Comparison of ENCODE assay signal across 8 cellular contexts in the genomic region with DNA sequence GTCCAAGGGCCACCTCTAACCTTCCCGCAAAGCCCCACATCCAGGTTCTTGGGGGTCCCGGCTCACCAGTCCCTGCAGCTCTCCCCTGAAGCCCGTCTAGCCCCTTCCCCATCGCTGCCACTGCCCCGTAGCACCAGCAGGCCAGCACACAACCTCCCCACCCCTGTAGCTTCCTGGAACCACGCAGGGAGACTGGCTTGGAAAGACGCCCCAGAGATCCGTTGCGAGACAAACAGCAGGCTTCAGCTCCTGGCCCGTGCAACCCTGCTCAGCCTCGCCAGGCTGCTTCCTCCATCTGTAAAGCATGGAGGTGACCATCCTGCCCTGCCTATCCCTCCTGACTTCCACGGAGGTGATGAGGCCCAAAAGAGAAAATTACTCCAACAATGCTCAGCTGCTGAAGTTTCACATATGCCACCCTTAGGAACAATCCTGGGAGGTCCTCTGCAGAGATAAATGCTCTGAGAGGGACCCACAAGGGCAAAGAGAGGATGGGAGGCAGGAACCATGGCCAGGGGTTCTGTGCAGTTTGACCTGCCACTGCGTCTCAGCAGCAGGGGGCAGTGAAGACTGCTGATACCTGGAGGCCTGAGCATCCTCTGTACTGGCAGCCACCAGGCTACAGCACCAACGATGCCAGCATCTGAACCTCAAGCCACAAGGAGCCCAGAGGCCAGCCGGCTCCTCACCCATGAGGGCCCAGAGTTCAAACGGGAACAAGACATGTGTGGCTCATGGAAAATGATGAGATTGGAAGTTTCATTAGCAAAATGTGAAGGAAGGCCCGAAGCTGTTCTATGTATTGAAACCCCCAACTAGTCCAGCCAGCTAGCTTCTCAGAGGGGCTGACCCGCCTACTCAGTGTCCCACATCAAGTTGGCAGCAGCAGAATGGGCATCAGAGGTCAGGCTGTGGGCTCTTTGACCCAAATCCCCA. TPM values are rescaled to one million over a fixed set of nuclear protein-coding genes. Genes with fewer than 3 reads are reported as not detected.
A peak's percentile ranks its signal among the peaks of the same experiment; 100 is the strongest.
DNase-seq lines count a peak whose midpoint lies in the region; ATAC-seq and TF ChIP-seq lines count a peak whose summit lies in the region.

No MANE protein-coding gene starts in this region.

- BruUV-seq in PC-9 (replicated peaks; lab: Mats Ljungman, UMichigan), result no TSS peak

- H3K36me3 ChIP-seq in right lobe of liver, result no peaks in the 10 kb centered on the region
- no peaks in the 10 kb centered on the region for H3K36me3 ChIP-seq in PC-9 (ENCODE audit: low read depth)

- H3K4me1 ChIP-seq in right lobe of liver (peaks cover 0 to 22% (median 8%) of the 10 kb centered on the region in 4 donors), PC-9 (replicated peaks; ENCODE audit: insufficient read depth) (peaks cover 16% of the 10 kb centered on the region)

- no peak overlapping the region for H3K4me3 Mint-ChIP-seq in activated T-cell treated with anti-CD3 and anti-CD28 coated beads, Interleukin-2, amount 50 U/mL, for 72 hours

- CTCF ChIA-PET in PC-9 (lab: Charles Lee), result no interaction called here

- peaks cover 57% of the 10 kb centered on the region for H3K4me1 Mint-ChIP-seq in activated T-cell treated with anti-CD3 and anti-CD28 coated beads, Interleukin-2, amount 50 U/mL, for 72 hours (ENCODE audit: low read depth)

- H3K9me3 Mint-ChIP-seq in activated T-cell treated with anti-CD3 and anti-CD28 coated beads, Interleukin-2, amount 50 U/mL, for 72 hours, result no peaks in the 10 kb centered on the region

- H2AFZ ChIP-seq in PC-9, result no peak overlapping the region

- peaks cover 0 to 3% of the 10 kb centered on the region in 2 donors for H3K36me3 Mint-ChIP-seq in activated T-cell treated with anti-CD3 and anti-CD28 coated beads, Interleukin-2, amount 50 U/mL, for 72 hours (ENCODE audit: insufficient read depth in 2 of 2)

- no peak for TF ChIP-seq POLR2A in right lobe of liver (IDR thresholded peaks at IDR 0.05)

- TF ChIP-seq CTCF in right lobe of liver (IDR thresholded peaks at IDR 0.05) (peak; percentile 15 to 32 (median 18)), PC-9 (conservative IDR thresholded peaks at IDR 0.05) (no peak; the same call in 1 of the 2 replicates)

- peak; percentile 63 for DNase-seq in 8988T
- peak; percentile 10 for DNase-seq in HT-29 (ENCODE audit: low spot score)
- DNase-seq in activated T-cell treated with anti-CD3 and anti-CD28 coated beads, Interleukin-2, amount 50 U/mL, for 72 hours, result peak; percentile 44 to 49
- DNase-seq in right lobe of liver, result no peak
- no peak for DNase-seq in NCI-H1417 treated with DMSO at 0.1 percent for 48 hours (lab: John Stamatoyannopoulos, UW)
- no peak for DNase-seq in NCI-H1930 (lab: John Stamatoyannopoulos, UW)
- no peak for DNase-seq in PC-9

- H3K9me3 ChIP-seq in right lobe of liver (no peaks in the 10 kb centered on the region), PC-9 (ENCODE audit: insufficient read depth, low read depth) (no peaks in the 10 kb centered on the region)

- 53% methylated on average over 11 of the region's 18 CpGs for WGBS in right lobe of liver (ENCODE audit: insufficient coverage, low coverage, low lambda C conversion rate, missing lambda C conversion rate)

- H3K27ac ChIP-seq in right lobe of liver (no peak overlapping the region), PC-9 (no peak overlapping the region)

- H3K4me2 ChIP-seq in PC-9, result no peak overlapping the region

- H3K27ac Mint-ChIP-seq in activated T-cell treated with anti-CD3 and anti-CD28 coated beads, Interleukin-2, amount 50 U/mL, for 72 hours, result peak overlapping the region; percentile 78

- peak; percentile 56 to 61 for ATAC-seq in activated T-cell treated with anti-CD3 and anti-CD28 coated beads, Interleukin-2, amount 50 U/mL, for 72 hours (replicated peaks in 1 of 2)
- ATAC-seq in right lobe of liver (peak; percentile 21 to 44 (median 34)), HG02970 (IDR thresholded peaks at IDR 0.05; ENCODE audit: low FRiP score, unreplicated experiment) (no peak)

- H4K20me1 ChIP-seq in PC-9 (ENCODE audit: insufficient read depth), result peaks cover 12% of the 10 kb centered on the region

- no peaks in the 10 kb centered on the region for H3K9me2 ChIP-seq in PC-9 (ENCODE audit: insufficient read depth)

- H3K4me3 ChIP-seq in right lobe of liver (no peak overlapping the region), PC-9 (no peak overlapping the region)

- H3K79me2 ChIP-seq in PC-9 (ENCODE audit: low read depth), result peaks cover 67% of the 10 kb centered on the region

- intact Hi-C loops in right lobe of liver (cut with DNase I) (no loop called here), PC-9 (cut with micrococcal nuclease; ENCODE audit: unreplicated experiment) (no loop called here)

- POLR2A ChIA-PET in PC-9 (lab: Charles Lee; ENCODE audit: unreplicated experiment), result no interaction called here

- H3F3A ChIP-seq in PC-9 (ENCODE audit: insufficient read depth, low read depth), result peaks cover 9% of the 10 kb centered on the region

- H3K27me3 Mint-ChIP-seq in activated T-cell treated with anti-CD3 and anti-CD28 coated beads, Interleukin-2, amount 50 U/mL, for 72 hours (ENCODE audit: low read depth), result no peaks in the 10 kb centered on the region

- H3K27me3 ChIP-seq in right lobe of liver, result no peaks in the 10 kb centered on the region
- no peaks in the 10 kb centered on the region for H3K27me3 ChIP-seq in PC-9 (ENCODE audit: insufficient read depth, low read depth)

RNA-seq across cellular contexts. Expression of a gene that starts 16.1 kb away (rescaled TPM):
- 105 and 114 TPM in 2 replicates for total RNA-seq in HT-29 (2014; rRNA removed; shearing (Covaris generic))
- 10 to 100 TPM; 24.4 to 28.5 TPM for total RNA-seq in activated T-cell treated with anti-CD3 and anti-CD28 coated beads, Interleukin-2, amount 50 U/mL, for 72 hours
- total RNA-seq in right lobe of liver (10 to 100 TPM; 19.8 to 31.7 (median 24.7) TPM), PC-9 (2021) (35.1 and 37.6 TPM in 2 replicates)

RNA-seq across cellular contexts. Expression of a gene that starts 25.0 kb away (rescaled TPM):
- not detected in 2 replicates for total RNA-seq in HT-29 (2014; rRNA removed; shearing (Covaris generic))
- total RNA-seq in activated T-cell treated with anti-CD3 and anti-CD28 coated beads, Interleukin-2, amount 50 U/mL, for 72 hours, result not detected
- not detected for total RNA-seq in right lobe of liver
- not detected in 2 replicates for total RNA-seq in PC-9 (2021)

RNA-seq across cellular contexts. Expression of a gene that starts 38.3 kb away (rescaled TPM):
- 18.1 and 23.4 TPM in 2 replicates for total RNA-seq in HT-29 (2014; rRNA removed; shearing (Covaris generic))
- total RNA-seq in activated T-cell treated with anti-CD3 and anti-CD28 coated beads, Interleukin-2, amount 50 U/mL, for 72 hours, result 10 to 100 TPM; 16.0 to 19.7 TPM
- total RNA-seq in right lobe of liver, result 1 to 10 TPM; 4.8 to 9.2 (median 5.4) TPM
- total RNA-seq in PC-9 (2021), result 10.3 and 14.6 TPM in 2 replicates

RNA-seq across cellular contexts. Expression of a gene that starts 44.0 kb away (rescaled TPM):
- total RNA-seq in HT-29 (2014; rRNA removed; shearing (Covaris generic)), result not detected in 2 replicates
- not detected for total RNA-seq in activated T-cell treated with anti-CD3 and anti-CD28 coated beads, Interleukin-2, amount 50 U/mL, for 72 hours
- total RNA-seq in right lobe of liver (not detected), PC-9 (2021) (not detected in 2 replicates)

Comparison
In these comparisons a context has a peak if more than half of its experiments do, and no peak if none do; other contexts are left out.
1. DNase-seq: peak in 8988T (single experiment), HT-29 (single experiment) and activated T-cell treated with anti-CD3 and anti-CD28 coated beads, Interleukin-2, amount 50 U/mL, for 72 hours (2 of 2); none in right lobe of liver (0 of 3), NCI-H1417 treated with DMSO at 0.1 percent for 48 hours (single experiment), NCI-H1930 (0 of 2) and PC-9 (0 of 2).